Comparison of ENCODE assay signal across 17 cellular contexts in the genomic region with DNA sequence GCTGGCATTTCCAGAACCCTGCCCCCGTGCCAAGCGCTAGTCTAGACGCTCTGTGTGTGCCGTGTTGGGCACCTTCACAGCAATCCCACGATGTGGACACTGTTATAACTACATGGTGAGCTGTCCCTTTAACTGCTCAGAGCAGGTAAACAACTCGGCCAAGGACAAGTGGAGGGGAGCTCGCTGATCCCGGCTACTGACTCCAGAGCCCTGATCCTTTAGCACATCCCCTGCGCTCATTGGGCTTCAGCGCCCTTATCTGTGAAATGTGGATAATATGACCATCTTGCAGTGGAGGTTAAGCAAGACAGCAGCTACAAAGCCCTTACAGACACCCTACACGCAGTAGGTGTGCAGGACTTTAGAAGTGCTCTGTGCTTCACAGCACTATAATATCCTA. TPM values are rescaled to one million over a fixed set of nuclear protein-coding genes. Genes with fewer than 3 reads are reported as not detected.
"Had no signal": no experiment of that assay in that cellular context is flagged by ENCODE, and none has a peak within 500 bp of the region (broad histone marks: within the 10 kb centered on the region; RNA-seq: fewer than 3 reads in every experiment).

No MANE protein-coding gene starts in this region.

- H3K9me3 Mint-ChIP-seq: activated B cell treated with CpG ODN at 0.5 μM for 24 hours; activated naive CD8-positive, alpha-beta T cell treated with anti-CD3 and anti-CD28 coated beads, Interleukin-2, amount 10 ng/mL, durations not matched to agents 7 days and 5 days; activated T-helper 1 cell treated with anti-CD3 and anti-CD28 coated beads, Interleukin-12 subunit alpha, Interleukin-12 subunit beta, Interleukin-2, Interleukin-4 antibody, amounts not matched to agents 30 ng/mL and 10 ng/mL and 1 ng/mL, durations not matched to agents 14 hours and 24 hours and 36 hours; nephron progenitor cell had no signal

- H3K27me3 ChIP-seq: ascending aorta, esophagus muscularis mucosa had no signal

- H3K27ac ChIP-seq: ascending aorta, esophagus muscularis mucosa, psoas muscle had no signal

- DNase-seq: activated B cell treated with CpG ODN at 0.5 μM for 24 hours; activated CD4-positive, alpha-beta T cell treated with anti-CD3 and anti-CD28 coated beads, Interleukin-2, amount 50 U/mL, for 1 hour; activated naive CD8-positive, alpha-beta T cell treated with anti-CD3 and anti-CD28 coated beads, Interleukin-2, amount 10 ng/mL, durations not matched to agents 7 days and 5 days; mammary epithelial cell; mucosa of descending colon; nephron progenitor cell; psoas muscle; stimulated activated naive CD4-positive, alpha-beta T cell treated with Interleukin-2 at 50 U/mL for 16 hours; T-helper 2 cell had no signal

- H3K27me3 Mint-ChIP-seq: activated B cell treated with CpG ODN at 0.5 μM for 24 hours; activated naive CD8-positive, alpha-beta T cell treated with anti-CD3 and anti-CD28 coated beads, Interleukin-2, amount 10 ng/mL, durations not matched to agents 7 days and 5 days had no signal

- H3K4me3 Mint-ChIP-seq: activated B cell treated with CpG ODN at 0.5 μM for 24 hours; activated naive CD8-positive, alpha-beta T cell treated with anti-CD3 and anti-CD28 coated beads, Interleukin-2, amount 10 ng/mL, durations not matched to agents 7 days and 5 days; activated T-helper 1 cell treated with anti-CD3 and anti-CD28 coated beads, Interleukin-12 subunit alpha, Interleukin-12 subunit beta, Interleukin-2, Interleukin-4 antibody, amounts not matched to agents 30 ng/mL and 10 ng/mL and 1 ng/mL, durations not matched to agents 14 hours and 24 hours and 36 hours; nephron progenitor cell had no signal

- H3K4me1 ChIP-seq: psoas muscle had no signal

- ATAC-seq: mucosa of descending colon, psoas muscle, sciatic nerve had no signal

- H3K27ac Mint-ChIP-seq: activated B cell treated with CpG ODN at 0.5 μM for 24 hours, nephron progenitor cell had no signal

- H3K4me3 ChIP-seq: ascending aorta, esophagus muscularis mucosa, mucosa of descending colon, psoas muscle had no signal

- H3K9me3 ChIP-seq: ascending aorta, esophagus muscularis mucosa, mucosa of descending colon, psoas muscle had no signal

RNA-seq across cellular contexts. Expression of a gene that starts 16.5 kb away (rescaled TPM):
- total RNA-seq: activated B cell treated with CpG ODN at 0.5 μM for 24 hours; activated naive CD8-positive, alpha-beta T cell treated with anti-CD3 and anti-CD28 coated beads, Interleukin-2, amount 10 ng/mL, durations not matched to agents 7 days and 5 days; activated T-helper 1 cell treated with anti-CD3 and anti-CD28 coated beads, Interleukin-12 subunit alpha, Interleukin-12 subunit beta, Interleukin-2, Interleukin-4 antibody, amounts not matched to agents 30 ng/mL and 10 ng/mL and 1 ng/mL, durations not matched to agents 14 hours and 24 hours and 36 hours; esophagus muscularis mucosa; fibroblast of villous mesenchyme; mammary epithelial cell; osteoblast; psoas muscle; sciatic nerve; temporal lobe; ureter had no signal

RNA-seq across cellular contexts. Expression of a gene that starts 23.2 kb away (rescaled TPM):
- total RNA-seq: activated B cell treated with CpG ODN at 0.5 μM for 24 hours; activated naive CD8-positive, alpha-beta T cell treated with anti-CD3 and anti-CD28 coated beads, Interleukin-2, amount 10 ng/mL, durations not matched to agents 7 days and 5 days; activated T-helper 1 cell treated with anti-CD3 and anti-CD28 coated beads, Interleukin-12 subunit alpha, Interleukin-12 subunit beta, Interleukin-2, Interleukin-4 antibody, amounts not matched to agents 30 ng/mL and 10 ng/mL and 1 ng/mL, durations not matched to agents 14 hours and 24 hours and 36 hours; fibroblast of villous mesenchyme; mammary epithelial cell; osteoblast; temporal lobe had no signal
